Comparison of ENCODE assay signal across 13 cellular contexts in the genomic region with DNA sequence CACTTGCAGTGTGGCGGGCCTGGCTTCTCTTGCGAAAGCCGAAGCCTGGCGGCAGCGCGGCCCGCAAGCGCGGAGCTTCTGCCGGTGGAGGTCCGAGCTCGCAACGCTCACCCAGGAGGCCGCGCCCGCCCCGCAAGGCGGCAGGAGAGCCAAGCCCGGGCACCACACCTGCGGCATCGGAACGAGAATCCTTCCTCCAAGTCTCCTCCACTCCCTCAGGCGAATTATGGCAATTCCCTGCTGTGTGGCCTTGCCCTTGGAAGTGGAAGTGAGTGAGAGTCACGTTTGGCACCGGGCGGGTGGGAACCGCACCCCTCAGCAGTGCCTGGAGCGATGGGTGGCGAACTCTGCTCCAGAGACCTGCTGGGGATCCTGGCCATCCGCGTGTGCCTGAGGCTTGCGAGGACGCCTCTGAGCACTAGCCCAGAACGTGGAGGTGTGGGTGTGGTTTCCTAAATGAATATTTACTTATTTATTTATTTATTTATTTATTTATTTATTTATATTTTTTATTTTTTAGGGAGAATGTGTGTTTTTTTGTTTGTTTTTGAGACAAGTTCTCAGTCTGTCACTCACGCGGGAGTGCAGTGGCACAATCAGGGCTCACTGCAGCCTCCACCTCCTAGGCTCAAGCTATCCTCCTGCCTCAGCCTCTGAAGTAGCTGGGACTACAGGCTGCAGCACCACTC.
DNase-seq lines count a peak whose midpoint lies in the region; ATAC-seq and TF ChIP-seq lines count a peak whose summit lies in the region.
"Had no signal": no experiment of that assay in that cellular context is flagged by ENCODE, and none has a peak within 500 bp of the region (broad histone marks: within the 10 kb centered on the region; RNA-seq: fewer than 3 reads in every experiment).

No MANE protein-coding gene starts in this region.

- H3K9me3 ChIP-seq in left lung: no peaks in the 10 kb centered on the region
- H3K9me3 ChIP-seq in stomach smooth muscle (ENCODE audit: control insufficient read depth in 2 of 2, low read length in 2 of 2): no peaks in the 10 kb centered on the region

- peak overlapping the region in 1 of 2 donors; percentile 42 for H3K9ac ChIP-seq in stomach smooth muscle (ENCODE audit: low read length in 2 of 2)

- peaks cover 0 to 20% of the 10 kb centered on the region in 2 donors for H3K27me3 ChIP-seq in left lung
- no peaks in the 10 kb centered on the region for H3K27me3 ChIP-seq in stomach smooth muscle (ENCODE audit: control insufficient read depth in 1 of 2, insufficient read depth in 2 of 2, low read length in 2 of 2)

- peak overlapping the region; percentile 59 for H3K4me3 ChIP-seq in choroid plexus epithelial cell (ENCODE audit: low read depth, low read length)
- peak overlapping the region in 1 of 2 donors; percentile 21 for H3K4me3 ChIP-seq in left lung
- peak overlapping the region; percentile 4 to 74 for H3K4me3 ChIP-seq in stomach smooth muscle (ENCODE audit: low read length in 2 of 2)

- TF ChIP-seq CTCF in choroid plexus epithelial cell (conservative IDR thresholded peaks at IDR 0.05; ENCODE audit: low read depth, low read length) (no peak), left lung (IDR thresholded peaks at IDR 0.05) (no peak)

- H3K27ac ChIP-seq in left lung (no peak overlapping the region), stomach smooth muscle (ENCODE audit: low read length) (no peak overlapping the region)

- ATAC-seq in left lung (peak; percentile 60), GM18520 (IDR thresholded peaks at IDR 0.05; ENCODE audit: unreplicated experiment) (no peak)
- ATAC-seq: SK-N-SH treated with all-trans-retinoic acid at 6 μM for 48 hours had no signal

- intact Hi-C loops in left lung (cut with DNase I): no loop called here

- peak; percentile 25 for DNase-seq in HuH-7 (ENCODE audit: low spot score)
- peak; percentile 49 for DNase-seq in choroid plexus epithelial cell (ENCODE audit: low read depth)
- peak in 1 of 2 donors; percentile 84 for DNase-seq in left lung
- no peak for DNase-seq in occipital lobe (lab: John Stamatoyannopoulos, UW)
- no peak for DNase-seq in HCEC 1CT
- no peak for DNase-seq in HPDE6-E6E7 (ENCODE audit: extremely low spot score)
- DNase-seq: cortex of kidney; kidney glomerular epithelial cell; NCI-H2029 treated with DMSO at 0.1 percent for 48 hours; stimulated activated CD4-positive, alpha-beta T cell treated with anti-CD3 and anti-CD28 coated beads, Interleukin-1b, Interleukin-23, amount 100 ng/mL, for 48 hours had no signal

- H3K36me3 ChIP-seq in left lung (no peaks in the 10 kb centered on the region), stomach smooth muscle (ENCODE audit: control insufficient read depth in 2 of 2, insufficient read depth in 2 of 2, low read length in 2 of 2) (no peaks in the 10 kb centered on the region)

- H3K4me1 ChIP-seq in left lung: peaks cover 0 to 8% of the 10 kb centered on the region in 2 donors
- H3K4me1 ChIP-seq in stomach smooth muscle (ENCODE audit: control insufficient read depth, insufficient read depth, low read length): peaks cover 4% of the 10 kb centered on the region

Comparison
In these comparisons a context has a peak if more than half of its experiments do, and no peak if none do; other contexts are left out.
1. DNase-seq: peak in HuH-7 (single experiment) and choroid plexus epithelial cell (single experiment); none in occipital lobe (single experiment), HCEC 1CT (single experiment) and HPDE6-E6E7 (single experiment).